9 cellular contexts compared by ENCODE assay signal in genomic region chr9:35656841-35657326, GRCh38. TPM values are rescaled to one million over a fixed set of nuclear protein-coding genes. Genes with fewer than 3 reads are reported as not detected.
A peak's percentile ranks its signal among the peaks of the same experiment; 100 is the strongest.
DNase-seq lines count a peak whose midpoint lies in the region; ATAC-seq and TF ChIP-seq lines count a peak whose summit lies in the region.
"Had no signal": no experiment of that assay in that cellular context is flagged by ENCODE, and none has a peak within 500 bp of the region (broad histone marks: within the 10 kb centered on the region; RNA-seq: fewer than 3 reads in every experiment).

No MANE protein-coding gene starts in this region.

- H3K9me3 ChIP-seq in CD4-positive, alpha-beta memory T cell (ENCODE audit: control insufficient read depth in 1 of 2, low read length in 2 of 2) = no peaks in the 10 kb centered on the region
- H3K9me3 ChIP-seq in Peyer's patch (no peaks in the 10 kb centered on the region), osteoblast (ENCODE audit: low read depth, low read length) (no peaks in the 10 kb centered on the region)

- peak overlapping the region; percentile 67 to 90 for H3K4me3 ChIP-seq in CD4-positive, alpha-beta memory T cell (ENCODE audit: low read length in 2 of 2)
- peak overlapping the region; percentile 19 to 99 (median 82) for H3K4me3 ChIP-seq in Peyer's patch
- H3K4me3 ChIP-seq in epithelial cell of esophagus (ENCODE audit: low read length) = peak overlapping the region; percentile 81
- H3K4me3 ChIP-seq in osteoblast (ENCODE audit: insufficient read depth, low read length) = peak overlapping the region; percentile 65

- TF ChIP-seq CTCF in Peyer's patch (IDR thresholded peaks at IDR 0.05) (no peak), epithelial cell of esophagus (IDR thresholded peaks at IDR 0.05; ENCODE audit: insufficient read depth, low read depth, low read length, missing control alignments) (no peak), osteoblast (IDR thresholded peaks at IDR 0.05; ENCODE audit: extremely low read depth, low read depth, low read length) (no peak)

- no peak for TF ChIP-seq POLR2A in Peyer's patch (IDR thresholded peaks at IDR 0.05)

- CTCF ChIA-PET in CD4-positive, alpha-beta memory T cell (lab: Charles Lee; ENCODE audit: partially characterized antibody) = interaction anchor here (0.8 to 19.4 kb wide), 11 partner anchors 9 to 100 kb away, joined by 3 to 339 read pairs (median 23); partner anchors contain the start of genes ARHGEF39, CD72, CREB3 and GBA2

- peaks cover 47 to 78% (median 61%) of the 10 kb centered on the region in 4 donors for H3K4me1 Mint-ChIP-seq in CD4-positive, alpha-beta memory T cell

- peaks cover 64% of the 10 kb centered on the region for H3K4me1 ChIP-seq in CD4-positive, alpha-beta memory T cell (ENCODE audit: insufficient read depth, low read length)
- H3K4me1 ChIP-seq in Peyer's patch (peaks cover 0 to 38% (median 6%) of the 10 kb centered on the region in 4 donors), osteoblast (ENCODE audit: insufficient read depth, low read length) (peaks cover 31% of the 10 kb centered on the region)

- H3K9me3 Mint-ChIP-seq in CD4-positive, alpha-beta memory T cell = peaks cover 0 to 8% (median 4%) of the 10 kb centered on the region in 8 donors

- DNase-seq in CD4-positive, alpha-beta memory T cell = peak in 2 of 5 donors; percentile 24 to 37
- no peak for DNase-seq in Peyer's patch
- DNase-seq in epithelial cell of esophagus (ENCODE audit: low read depth) = no peak
- no peak for DNase-seq in osteoblast (ENCODE audit: insufficient read length, low spot score, missing footprints)
- no peak for DNase-seq in SIG-M5 (lab: John Stamatoyannopoulos, UW)
- DNase-seq in NCI-H1092 (lab: John Stamatoyannopoulos, UW) = no peak
- DNase-seq in activated CD4-positive, CD25-positive, alpha-beta regulatory T cell (lab: John Stamatoyannopoulos, UW) = no peak

- H3K36me3 Mint-ChIP-seq in CD4-positive, alpha-beta memory T cell = peaks cover 19 to 38% of the 10 kb centered on the region in 2 donors

- peak overlapping the region; percentile 78 for H2AFZ ChIP-seq in osteoblast (ENCODE audit: low read length)

- H4K20me1 ChIP-seq in osteoblast (ENCODE audit: insufficient read depth, low read length) = no peaks in the 10 kb centered on the region

- intact Hi-C loops in CD4-positive, alpha-beta memory T cell (cut with micrococcal nuclease) = loop anchor here (1.0 to 5.0 kb wide), 4 partner anchors 11 to 670 kb away; partner anchors contain the start of genes DNAJB5 and HINT2

- H3K27ac Mint-ChIP-seq in CD4-positive, alpha-beta memory T cell = peak overlapping the region; percentile 95 to 100 (median 99)

- peaks cover 2 to 4% of the 10 kb centered on the region in 2 donors for H3K27me3 Mint-ChIP-seq in CD4-positive, alpha-beta memory T cell

- ATAC-seq in HG02610 (IDR thresholded peaks at IDR 0.05; ENCODE audit: unreplicated experiment) = no peak

- peaks cover 10% of the 10 kb centered on the region for H3K79me2 ChIP-seq in osteoblast (ENCODE audit: insufficient read depth, low read length)

- H3K27ac ChIP-seq in CD4-positive, alpha-beta memory T cell (ENCODE audit: low read depth, low read length) = peak overlapping the region; percentile 96
- H3K27ac ChIP-seq in Peyer's patch = peak overlapping the region; percentile 91 to 99 (median 94)
- H3K27ac ChIP-seq in osteoblast (ENCODE audit: low read depth, low read length) = peak overlapping the region; percentile 100

- H3K4me3 Mint-ChIP-seq in CD4-positive, alpha-beta memory T cell = peak overlapping the region; percentile 83 to 95 (median 92)

- H3K4me2 ChIP-seq in osteoblast (ENCODE audit: insufficient read depth, low read length) = peak overlapping the region; percentile 77

- POLR2A ChIA-PET in CD4-positive, alpha-beta memory T cell (lab: Charles Lee; ENCODE audit: partially characterized antibody) = interaction anchor here (1.4 to 12.3 kb wide), 12 partner anchors 9 to 100 kb away, joined by 4 to 420 read pairs (median 20); partner anchors contain the start of genes CD72, CREB3, GBA2 and RGP1

- H3K27me3 ChIP-seq in CD4-positive, alpha-beta memory T cell (ENCODE audit: insufficient read depth, low read length) = no peaks in the 10 kb centered on the region
- H3K27me3 ChIP-seq in Peyer's patch = no peaks in the 10 kb centered on the region
- H3K27me3 ChIP-seq in osteoblast (ENCODE audit: insufficient read depth, low read length) = no peaks in the 10 kb centered on the region

- peaks cover 10% of the 10 kb centered on the region for H3K36me3 ChIP-seq in CD4-positive, alpha-beta memory T cell (ENCODE audit: insufficient read depth, low read length)
- H3K36me3 ChIP-seq in Peyer's patch (peaks cover 0 to 6% (median 0%) of the 10 kb centered on the region in 3 donors), osteoblast (ENCODE audit: insufficient read depth, low read length) (peaks cover 19% of the 10 kb centered on the region)

RNA-seq across cellular contexts. Expression of gene RMRP, which starts 0.9 kb away (rescaled TPM):
- total RNA-seq in CD4-positive, alpha-beta memory T cell = over 10,000 TPM; 18,678 to 21,585 TPM
- polyA plus RNA-seq in CD4-positive, alpha-beta memory T cell = 10 to 100 TPM in 1 of 2 donors, not detected in 1; 54.3 TPM
- total RNA-seq in Peyer's patch (1,000 to 10,000 TPM in 3 of 4 donors, not detected in 1; 1,673 to 3,824 (median 2,659) TPM), osteoblast (88,726 and 110,601 TPM in 2 replicates)

RNA-seq across cellular contexts. Expression of gene CCDC107, which starts 1.2 kb away (rescaled TPM):
- 10 to 100 TPM; 28.4 to 30.4 TPM for total RNA-seq in CD4-positive, alpha-beta memory T cell
- polyA plus RNA-seq in CD4-positive, alpha-beta memory T cell = 10 to 100 TPM; 90.5 to 92.5 TPM
- total RNA-seq in Peyer's patch (10 to 100 TPM; 14.0 to 21.9 (median 20.2) TPM), osteoblast (10.6 and 15.6 TPM in 2 replicates)

RNA-seq across cellular contexts. Expression of gene SIT1, which starts 6.2 kb away (rescaled TPM):
- 10 to 100 TPM; 68.7 to 70.2 TPM for total RNA-seq in CD4-positive, alpha-beta memory T cell
- polyA plus RNA-seq in CD4-positive, alpha-beta memory T cell = 100 to 1,000 TPM; 163 to 231 TPM
- 1 to 10 TPM in 1 of 4 donors, not detected in 3; 2.4 TPM for total RNA-seq in Peyer's patch
- 0.36 TPM in 1 of 2 replicates, not detected in the other for total RNA-seq in osteoblast

RNA-seq across cellular contexts. Expression of gene ARHGEF39, which starts 8.1 kb away (rescaled TPM):
- not detected for total RNA-seq in CD4-positive, alpha-beta memory T cell
- 1 to 10 TPM; 1.0 to 1.1 TPM for polyA plus RNA-seq in CD4-positive, alpha-beta memory T cell
- total RNA-seq in Peyer's patch (10 to 100 TPM in 1 of 4 donors, 1 to 10 TPM in 3; 1.9 to 19.8 (median 4.8) TPM), osteoblast (0.36 and 0.88 TPM in 2 replicates)

RNA-seq across cellular contexts. Expression of gene CA9, which starts 16.8 kb away (rescaled TPM):
- not detected for total RNA-seq in CD4-positive, alpha-beta memory T cell
- not detected for polyA plus RNA-seq in CD4-positive, alpha-beta memory T cell
- total RNA-seq in Peyer's patch (1 to 10 TPM; 1.6 to 6.3 (median 5.2) TPM), osteoblast (not detected in 2 replicates)
- total RNA-seq: mononuclear cell had no signal

Comparison
In these comparisons a context has a peak if more than half of its experiments do, and no peak if none do; other contexts are left out.
1. RNA of gene RMRP, which starts 0.9 kb away (total RNA-seq): 88,726 to 110,601 TPM in osteoblast and 18,678 to 21,585 TPM in CD4-positive, alpha-beta memory T cell; 1,673 to 3,824 TPM in Peyer's patch; every median in the first group is over 4 times any median in the second.
2. RNA of gene SIT1, which starts 6.2 kb away (total RNA-seq): 68.7 to 70.2 TPM in CD4-positive, alpha-beta memory T cell; 2.4 TPM in Peyer's patch and 0.36 TPM in osteoblast; every median in the first group is over 10 times any median in the second.
3. Peak in every context shown above with its lines, with median percentiles within 50 percentile points of each other: H3K27ac ChIP-seq and H3K4me3 ChIP-seq.